ENCODE assay signal across 8 cellular contexts in genomic region chr6:47477497-47478232, GRCh38. TPM values are rescaled to one million over a fixed set of nuclear protein-coding genes. Genes with fewer than 3 reads are reported as not detected.
DNase-seq lines count a peak whose midpoint lies in the region; ATAC-seq and TF ChIP-seq lines count a peak whose summit lies in the region.

Gene CD2AP (plus strand): TSS chr6:47477789. CDS start chr6:47478245, 456 bp downstream.

- H3K4me1 Mint-ChIP-seq in immature natural killer cell, result peaks cover 33 to 45% of the 10 kb centered on the region in 2 donors

- H3K27me3 Mint-ChIP-seq in immature natural killer cell (ENCODE audit: low read depth in 3 of 3), result peaks cover 2 to 8% (median 6%) of the 10 kb centered on the region in 3 donors

- H3K27ac ChIP-seq in caudate nucleus (ENCODE audit: low read depth, low read length), result peak within 1 kb of the TSS; percentile 83

- peak within 1 kb of the TSS; percentile 80 for H3K4me3 ChIP-seq in AG10803 (ENCODE audit: low read length)

- peak within 1 kb of the TSS; percentile 91 to 99 (median 97) for H3K4me3 Mint-ChIP-seq in immature natural killer cell

- DNase-seq in AG10803 (ENCODE audit: low read depth) (peak; percentile 70), NCI-H226 (peak; percentile 74), caudate nucleus (lab: John Stamatoyannopoulos, UW) (peak in 58 of 61 donors; percentile 15 to 90 (median 76)), immature natural killer cell (peak; percentile 81 to 86 (median 85))
- peak; percentile 69 to 82 (median 78) for DNase-seq in activated CD4-positive, CD25-positive, alpha-beta regulatory T cell (lab: John Stamatoyannopoulos, UW)
- peak; percentile 72 to 81 for DNase-seq in stimulated activated CD4-positive, alpha-beta T cell treated with anti-CD3 and anti-CD28 coated beads, Interleukin-12 subunit alpha, Interleukin-12 subunit beta, amount 100 ng/mL, for 24 hours (ENCODE audit: low read depth in 2 of 2)

- H3K9me3 Mint-ChIP-seq in immature natural killer cell, result no peaks in the 10 kb centered on the region

- ATAC-seq in GM19023 (IDR thresholded peaks at IDR 0.05; ENCODE audit: unreplicated experiment) (peak; percentile 82), HG03196 (IDR thresholded peaks at IDR 0.05; ENCODE audit: unreplicated experiment) (peak; percentile 82)

- no peaks in the 10 kb centered on the region for H3K36me3 Mint-ChIP-seq in immature natural killer cell

- no peak for TF ChIP-seq CTCF in AG10803 (conservative IDR thresholded peaks at IDR 0.05; ENCODE audit: low read length)

- peak within 1 kb of the TSS; percentile 87 to 98 (median 96) for H3K27ac Mint-ChIP-seq in immature natural killer cell

RNA-seq across cellular contexts. Expression of gene CD2AP, which starts in this region (rescaled TPM):
- 10 to 100 TPM in 1 of 3 donors, 1 to 10 TPM in 2; 2.4 to 10.7 (median 5.9) TPM for polyA plus RNA-seq in immature natural killer cell

Comparison
In these comparisons a context has a peak if more than half of its experiments do, and no peak if none do; other contexts are left out.
1. Peak in every context shown above with its lines: DNase-seq, ATAC-seq, H3K4me3 ChIP-seq and H3K27ac ChIP-seq.